ENCODE assay signal across 8 cellular contexts in the genomic region with DNA sequence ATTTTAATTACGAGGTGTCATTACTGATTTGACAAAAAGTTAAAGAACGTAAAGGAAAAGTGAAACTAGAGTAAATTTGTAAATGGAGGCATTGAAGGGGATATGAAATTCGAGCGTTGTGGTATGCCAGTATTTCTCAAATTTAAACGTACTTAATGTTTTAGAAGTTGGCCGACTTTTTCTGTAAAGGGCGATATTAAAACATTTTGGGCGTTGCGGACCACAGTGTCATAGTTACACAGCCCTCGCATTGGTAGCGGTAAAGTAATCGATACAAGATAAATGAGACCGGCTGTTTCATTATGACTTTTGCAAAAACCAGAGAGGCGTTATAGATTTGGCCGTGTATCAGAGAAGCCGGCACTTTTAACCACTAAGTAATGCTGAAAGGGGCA.
DNase-seq lines count a peak whose midpoint lies in the region; ATAC-seq and TF ChIP-seq lines count a peak whose summit lies in the region.

No MANE protein-coding gene starts in this region.

- H3K4me1 ChIP-seq in neuron (ENCODE audit: insufficient read depth, low read length), result peaks cover 8% of the 10 kb centered on the region

- no peak for DNase-seq in AG10803 (ENCODE audit: low read depth)
- DNase-seq in NCI-H774 (lab: John Stamatoyannopoulos, UW), result peak; percentile 54
- peak in 1 of 3 experiments; percentile 8 for DNase-seq in effector memory CD8-positive, alpha-beta T cell
- DNase-seq in nucleus accumbens (lab: John Stamatoyannopoulos, UW), result no peak
- no peak for DNase-seq in epidermal melanocyte (ENCODE audit: insufficient read length, low spot score)
- no peak for DNase-seq in effector CD4-positive, alpha-beta T cell

- H3K4me3 ChIP-seq in AG10803 (ENCODE audit: low read length) (peak overlapping the region; percentile 69), neuron (ENCODE audit: low read length) (peak overlapping the region; percentile 66)

- H3K4me1 Mint-ChIP-seq in effector memory CD8-positive, alpha-beta T cell (ENCODE audit: low read depth in 2 of 2), result peaks cover 26 to 41% of the 10 kb centered on the region in 2 donors

- no peaks in the 10 kb centered on the region for H3K27me3 ChIP-seq in neuron (ENCODE audit: insufficient read depth, low read length)

- H3K36me3 Mint-ChIP-seq in effector memory CD8-positive, alpha-beta T cell (ENCODE audit: insufficient read depth), result peaks cover 43% of the 10 kb centered on the region

- H3K36me3 ChIP-seq in neuron (ENCODE audit: insufficient read depth, low read length), result no peaks in the 10 kb centered on the region

- ATAC-seq in GM19455 (IDR thresholded peaks at IDR 0.05; ENCODE audit: unreplicated experiment), result peak; percentile 27
- peak; percentile 29 for ATAC-seq in effector memory CD8-positive, alpha-beta T cell (replicated peaks)

- H3K27me3 Mint-ChIP-seq in effector memory CD8-positive, alpha-beta T cell, result no peaks in the 10 kb centered on the region

- peak overlapping the region; percentile 30 for H2AFZ ChIP-seq in neuron (ENCODE audit: low read depth, low read length)

- H3K4me3 Mint-ChIP-seq in effector memory CD8-positive, alpha-beta T cell, result peak overlapping the region; percentile 91 to 95

- H3K9me3 ChIP-seq in neuron (ENCODE audit: low read length), result no peaks in the 10 kb centered on the region

- H3K9me3 Mint-ChIP-seq in effector memory CD8-positive, alpha-beta T cell, result peaks cover 0 to 3% of the 10 kb centered on the region in 2 donors

- no peak for TF ChIP-seq CTCF in AG10803 (conservative IDR thresholded peaks at IDR 0.05; ENCODE audit: low read length)

- H3K27ac Mint-ChIP-seq in effector memory CD8-positive, alpha-beta T cell, result peak overlapping the region; percentile 98
